In genomic region chr15:55738715-55739114, GRCh38 we compare ENCODE assay signal across 21 cellular contexts. TPM values are rescaled to one million over a fixed set of nuclear protein-coding genes. Genes with fewer than 3 reads are reported as not detected.
DNase-seq lines count a peak whose midpoint lies in the region; ATAC-seq, FAIRE-seq and TF ChIP-seq lines count a peak whose summit lies in the region.
"Had no signal": no experiment of that assay in that cellular context is flagged by ENCODE, and none has a peak within 500 bp of the region (broad histone marks: within the 10 kb centered on the region; RNA-seq: fewer than 3 reads in every experiment).

No MANE protein-coding gene starts in this region.

- peak overlapping the region; percentile 20 for H3K14ac ChIP-seq in trophoblast cell (ENCODE audit: low read length)

- POLR2A ChIA-PET in HEK293 (lab: Yijun Ruan, JAX) (no interaction called here), K562 (lab: Yijun Ruan, JAX) (no interaction called here)

- no peak overlapping the region for H3K4me3 ChIP-seq in HEK293 (ENCODE audit: low read depth, low read length)
- H3K4me3 ChIP-seq in K562 = no peak overlapping the region
- peak overlapping the region; percentile 89 for H3K4me3 ChIP-seq in mesodermal cell (ENCODE audit: extremely low read depth, insufficient read depth, low read length, poor library complexity, severe bottlenecking)
- H3K4me3 ChIP-seq in trophoblast cell (ENCODE audit: low read depth, low read length) = no peak overlapping the region
- H3K4me3 ChIP-seq: Peyer's patch, SK-N-MC had no signal

- H2BK120ac ChIP-seq in trophoblast cell (ENCODE audit: insufficient read depth, low read length, poor library complexity) = no peak overlapping the region

- H3K27me3 ChIP-seq in K562 (ENCODE audit: control insufficient read depth in 2 of 2, insufficient read depth in 2 of 2, low read length in 2 of 2) (peaks cover 23 to 28% of the 10 kb centered on the region in 2 experiments), trophoblast cell (ENCODE audit: insufficient read depth, low read length) (no peaks in the 10 kb centered on the region)
- H3K27me3 ChIP-seq: Peyer's patch had no signal

- TF ChIP-seq RAD21 in K562 (CRISPR knock-in tag; conservative IDR thresholded peaks at IDR 0.05 in 1 of 2, IDR thresholded peaks at IDR 0.05 in 1 of 2) = no peak

- TF ChIP-seq CTCF in HEK293 (tag by site-specific recombination; IDR thresholded peaks at IDR 0.05) = no peak
- no peak for TF ChIP-seq CTCF in K562 (IDR thresholded peaks at IDR 0.05 in 2 of 3, conservative IDR thresholded peaks at IDR 0.05 in 1 of 3; ENCODE audit: insufficient read depth in 2 of 3, low read depth in 1 of 3, low read length in 3 of 3)
- no peak for TF ChIP-seq CTCF in omental fat pad (IDR thresholded peaks at IDR 0.05)

- no peak overlapping the region for H4K8ac ChIP-seq in trophoblast cell (ENCODE audit: low read depth, low read length)

- CTCF ChIA-PET in HEK293 (lab: Yijun Ruan, JAX) = interaction anchor here (0.6 to 1.5 kb wide), 2 partner anchors 16 to 69 kb away, joined by 3 to 4 read pairs; no protein-coding TSS in a partner anchor
- CTCF ChIA-PET in K562 (lab: Yijun Ruan, JAX; ENCODE audit: low intra/inter-chr PET ratio) = no interaction called here

- no peak overlapping the region for H3K27ac ChIP-seq in HEK293 (ENCODE audit: extremely low read depth, low read depth, low read length)
- H3K27ac ChIP-seq in K562 (ENCODE audit: extremely low read depth, low read depth, low read length) = no peak overlapping the region
- peak overlapping the region; percentile 94 for H3K27ac ChIP-seq in mesodermal cell (ENCODE audit: low read depth, low read length, severe bottlenecking)
- H3K27ac ChIP-seq in trophoblast cell (ENCODE audit: low read depth, low read length) = peak overlapping the region; percentile 92
- H3K27ac ChIP-seq: Peyer's patch, SK-N-MC had no signal

- H4K91ac ChIP-seq in trophoblast cell (ENCODE audit: low read depth, low read length) = peak overlapping the region; percentile 63

- H3K23ac ChIP-seq in trophoblast cell (ENCODE audit: low read length) = no peak overlapping the region

- H2BK5ac ChIP-seq in trophoblast cell (ENCODE audit: low read depth, low read length, poor library complexity) = no peak overlapping the region

- no peak for TF ChIP-seq POLR2A in K562 (conservative IDR thresholded peaks at IDR 0.05)

- no peak for TF ChIP-seq EP300 in K562 (IDR thresholded peaks at IDR 0.05; ENCODE audit: low read length)

- H2AFZ ChIP-seq in K562 (ENCODE audit: low read depth, low read length) = no peak overlapping the region
- no peak overlapping the region for H2AFZ ChIP-seq in trophoblast cell (ENCODE audit: insufficient read depth, low read length, poor library complexity)

- H3K4ac ChIP-seq in trophoblast cell (ENCODE audit: low read depth, low read length) = peak overlapping the region; percentile 12

- peaks cover 28% of the 10 kb centered on the region for H3K79me1 ChIP-seq in trophoblast cell (ENCODE audit: low read length)

- no peak for FAIRE-seq in K562 (lab: Jason Lieb, UNC)
- FAIRE-seq: H54, HTR-8/SVneo had no signal

- H3K4me1 ChIP-seq in HEK293 (ENCODE audit: control insufficient read depth, insufficient read depth, low read length) = peaks cover 16% of the 10 kb centered on the region
- peaks cover 4 to 13% of the 10 kb centered on the region in 2 experiments; a peak in 4 of 5 replicates for H3K4me1 ChIP-seq in K562 (replicated peaks in 1 of 2; ENCODE audit: control insufficient read depth in 2 of 2, insufficient read depth in 2 of 2, low read length in 2 of 2)
- H3K4me1 ChIP-seq in mesodermal cell (ENCODE audit: control insufficient read depth, insufficient read depth, low read length, poor library complexity, severe bottlenecking) = peaks cover 44% of the 10 kb centered on the region
- H3K4me1 ChIP-seq in trophoblast cell (ENCODE audit: control insufficient read depth in 1 of 2, insufficient read depth in 2 of 2, low read length in 2 of 2) = peaks cover 3 to 5% of the 10 kb centered on the region in 2 experiments

- no peak overlapping the region for H4K12ac ChIP-seq in trophoblast cell (ENCODE audit: low read depth, low read length)

- H3K9me1 ChIP-seq in K562 (ENCODE audit: control insufficient read depth, insufficient read depth, low read length) = no peaks in the 10 kb centered on the region

- H3K4me2 ChIP-seq in K562 (ENCODE audit: insufficient read depth, low read length) = no peak overlapping the region
- peak overlapping the region; percentile 28 for H3K4me2 ChIP-seq in trophoblast cell (ENCODE audit: low read length)

- BruUV-seq in K562 (replicated peaks; lab: Mats Ljungman, UMichigan) = no TSS peak

- H2AK5ac ChIP-seq in trophoblast cell (ENCODE audit: low read length) = no peak overlapping the region

- no peak overlapping the region for H3K18ac ChIP-seq in trophoblast cell (ENCODE audit: low read length)

- ATAC-seq in K562 (no peak), omental fat pad (ENCODE audit: low FRiP score) (no peak)
- ATAC-seq: Right ventricle myocardium inferior had no signal

- in situ Hi-C loops in K562 (cut with MboI) = no loop called here

- no peaks in the 10 kb centered on the region for H3K9me3 ChIP-seq in HEK293 (ENCODE audit: control insufficient read depth, insufficient read depth, low read depth, low read length)
- H3K9me3 ChIP-seq in K562 (replicated peaks; ENCODE audit: control insufficient read depth, insufficient read depth, low read depth, low read length) = no peaks in the 10 kb centered on the region
- H3K9me3 ChIP-seq in mesodermal cell (ENCODE audit: control insufficient read depth, low read length) = no peaks in the 10 kb centered on the region
- H3K9me3 ChIP-seq in trophoblast cell (ENCODE audit: insufficient read depth, low read depth, low read length) = no peaks in the 10 kb centered on the region
- H3K9me3 ChIP-seq: Peyer's patch had no signal

- H3K9ac ChIP-seq in K562 (ENCODE audit: insufficient read depth in 1 of 2, low read depth in 2 of 2, low read length in 2 of 2) (no peak overlapping the region), trophoblast cell (ENCODE audit: low read length) (no peak overlapping the region)

- 10% methylated on average over 1 of the region's 1 CpG for WGBS in K562 (ENCODE audit: insufficient coverage, low coverage, missing lambda C conversion rate)
- WGBS in mesodermal cell (ENCODE audit: insufficient coverage in 2 of 2), 2 experiments = no CpG with 5 or more reads among the region's 1 CpG
- no CpG with 5 or more reads among the region's 1 CpG for WGBS in trophoblast cell (ENCODE audit: extremely low coverage, insufficient coverage, insufficient read length)

- no peaks in the 10 kb centered on the region for H4K20me1 ChIP-seq in K562 (replicated peaks; ENCODE audit: control insufficient read depth, insufficient read depth, low read length)

- intact Hi-C loops in K562 (cut with micrococcal nuclease) = no loop called here
- intact Hi-C loops in posterior cingulate gyrus (cut with DNase I) = no loop called here

- H3K36me3 ChIP-seq in HEK293 (ENCODE audit: control insufficient read depth in 2 of 2, insufficient read depth in 1 of 2, low read length in 2 of 2) (no peaks in the 10 kb centered on the region), K562 (ENCODE audit: control insufficient read depth, insufficient read depth, low read length) (no peaks in the 10 kb centered on the region), mesodermal cell (ENCODE audit: control insufficient read depth, insufficient read depth, low read length) (peaks cover 46% of the 10 kb centered on the region), trophoblast cell (ENCODE audit: control insufficient read depth in 1 of 2, insufficient read depth in 2 of 2, low read length in 2 of 2) (peaks cover 2 to 4% of the 10 kb centered on the region in 2 experiments)
- H3K36me3 ChIP-seq: Peyer's patch had no signal

- H2BK12ac ChIP-seq in trophoblast cell (ENCODE audit: low read length) = no peak overlapping the region

- no peaks in the 10 kb centered on the region for H3K79me2 ChIP-seq in K562 (ENCODE audit: control insufficient read depth, insufficient read depth, low read length)
- H3K79me2 ChIP-seq in trophoblast cell (ENCODE audit: control insufficient read depth, insufficient read depth, low read length, poor library complexity) = peaks cover 20% of the 10 kb centered on the region

- DNase-seq in K562 (ENCODE audit: extremely low read depth in 1 of 4, low spot score in 3 of 4) (no peak), trophoblast cell (no peak), omental fat pad (ENCODE audit: low spot score) (no peak), posterior cingulate gyrus (no peak), NOMO-1 treated with DMSO at 0.1 percent for 48 hours (lab: John Stamatoyannopoulos, UW; ENCODE audit: unreplicated experiment) (no peak)
- no peak for DNase-seq in stimulated activated CD4-positive, alpha-beta T cell treated with anti-CD3 and anti-CD28 coated beads, Interleukin-2, amount 100 ng/mL, for 48 hours
- DNase-seq: AML-193, DMS153, KBM-7, NCI-H1048, NCI-H1436 treated with DMSO at 0.1 percent for 48 hours, NCI-H2081 treated with DMSO at 0.1 percent for 48 hours, NCI-H510A treated with DMSO at 0.1 percent for 48 hours, Peyer's patch had no signal

TF ChIP-seq in HEK293, 187 proteins besides CTCF, POLR2A, EP300 and RAD21 (continues in another document):
- peak; percentile 34; the same call in 1 of the 2 replicates for TF ChIP-seq ZNF341 (tag by site-specific recombination; IDR thresholded peaks at IDR 0.05; ENCODE audit: low read depth)

TF ChIP-seq in K562, 482 proteins besides CTCF, POLR2A, EP300 and RAD21 (continues in another document):
- TF ChIP-seq IRF2 (CRISPR knock-in tag; IDR thresholded peaks at IDR 0.05) = no peak

RNA-seq across cellular contexts. Expression of gene PRTG, which starts 4.2 kb away (rescaled TPM):
- 0.09 and 0.19 TPM in 2 replicates for total RNA-seq in K562 (2011; cell fraction: chromatin; rRNA removed; ENCODE audit: low replicate concordance)
- under 0.01 and 0.13 TPM in 2 replicates for total RNA-seq in K562 (2011; cell fraction: nucleolus; rRNA removed)
- total RNA-seq in K562 (2011; cell fraction: nucleoplasm; rRNA removed) = 0.08 and 0.51 TPM in 2 replicates
- total RNA-seq in K562 (2014; rRNA removed) (0.05 and 0.08 TPM in 2 replicates), K562 (2014; rRNA removed; fragmentation: Illumina TruSeq; extraction: Trizol) (0.03 and 0.07 TPM in 2 replicates), K562 (2015; rRNA removed; fragmentation: Illumina TruSeq; extraction: Trizol) (under 0.01 TPM in 2 replicates), K562 (2021) (0.09 and 0.18 TPM in 2 replicates), omental fat pad (1 to 10 TPM; 1.8 to 6.8 (median 2.9) TPM)
- polyA plus RNA-seq in K562 (2011; rRNA removed) (0.09 and 0.14 TPM in 2 replicates), K562 (2014; fragmentation: Illumina TruSeq; extraction: Trizol) (0.03 and 0.07 TPM in 2 replicates), K562 (2014; fragmentation: Nextera tagmentation; extraction: Ambion mirVana) (under 1 TPM in 1 of 2 experiments, not detected in 1; 0.03 TPM), K562 (2014; rRNA removed) (0.01 TPM in 2 replicates)
- polyA plus RNA-seq in K562 (2011; cell fraction: cytosol; rRNA removed) = 0.03 and 0.04 TPM in 2 replicates
- 0.07 and 0.10 TPM in 2 replicates for polyA plus RNA-seq in K562 (2011; cell fraction: nucleus; rRNA removed)
- polyA plus RNA-seq in K562 (2012) = 0.01 and 0.06 TPM in 2 replicates
- polyA minus RNA-seq in K562 (2011; rRNA and poly(A)+ RNA removed) = 0.11 and 0.12 TPM in 2 replicates
- polyA minus RNA-seq in K562 (2011; cell fraction: cytosol; rRNA and poly(A)+ RNA removed) = not detected in 2 replicates
- under 0.01 TPM in 1 of 2 replicates, not detected in the other for polyA minus RNA-seq in K562 (2011; cell fraction: nucleus; rRNA and poly(A)+ RNA removed)
- 196 TPM for polyA plus RNA-seq in mesodermal cell (2013, experiment 1 of 2)
- 171 TPM for polyA plus RNA-seq in mesodermal cell (2013, experiment 2 of 2)
- 78.9 and 95.7 TPM in 2 replicates for polyA plus RNA-seq in trophoblast cell (2013)
- polyA plus RNA-seq: CD14-positive monocyte had no signal

Comparison
In these comparisons a context has a peak if more than half of its experiments do, and no peak if none do; other contexts are left out.
1. H3K27ac ChIP-seq: peak in mesodermal cell (single experiment) and trophoblast cell (single experiment); none in HEK293 (single experiment) and K562 (single experiment).
2. Of the 44 proteins assayed by ChIP-seq in both K562 and HEK293: peak only in K562: none; only in HEK293: SP2 and ZNF398; in both: none; in neither: 42.